12 cellular contexts compared by ENCODE assay signal in the genomic region with DNA sequence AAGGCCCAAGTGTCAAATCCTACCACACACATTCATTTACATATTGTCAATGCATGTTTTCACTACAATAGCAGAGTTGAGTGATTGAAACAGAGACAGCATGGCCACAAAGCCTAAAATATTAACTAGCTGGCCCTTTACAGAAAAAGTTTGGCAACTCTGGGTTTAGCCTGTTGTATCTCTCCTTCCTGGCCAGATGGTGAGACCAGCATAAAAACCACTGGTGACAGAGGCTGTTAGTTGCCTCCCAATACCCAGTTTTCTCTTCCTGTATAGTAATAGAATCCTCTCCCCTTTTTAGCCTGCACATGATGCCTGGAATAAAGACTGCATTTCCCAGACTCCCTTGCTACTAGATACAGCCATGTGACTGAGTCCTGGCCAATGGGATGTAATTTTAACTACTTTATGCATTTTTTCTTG.
DNase-seq lines count a peak whose midpoint lies in the region; ATAC-seq and TF ChIP-seq lines count a peak whose summit lies in the region.
"Had no signal": no experiment of that assay in that cellular context is flagged by ENCODE, and none has a peak within 500 bp of the region (broad histone marks: within the 10 kb centered on the region; RNA-seq: fewer than 3 reads in every experiment).

No MANE protein-coding gene starts in this region.

- TF ChIP-seq POLR2A in breast epithelium (IDR thresholded peaks at IDR 0.05) = no peak

- POLR2A ChIA-PET in T-cell (lab: Charles Lee) = no interaction called here

- H3K36me3 ChIP-seq in breast epithelium = no peaks in the 10 kb centered on the region
- H3K36me3 ChIP-seq: right atrium auricular region had no signal

- intact Hi-C loops in breast epithelium (cut with DNase I; ENCODE audit: low total_unique reads) (no loop called here), Right ventricle myocardium superior (cut with DNase I) (no loop called here)

- H3K9me3 ChIP-seq in breast epithelium = no peaks in the 10 kb centered on the region
- H3K9me3 ChIP-seq: right atrium auricular region had no signal

- no peaks in the 10 kb centered on the region for H3K27me3 Mint-ChIP-seq in T-cell

- no peak overlapping the region for H3K27ac ChIP-seq in breast epithelium
- H3K27ac ChIP-seq: right atrium auricular region had no signal

- no peaks in the 10 kb centered on the region for H3K27me3 ChIP-seq in breast epithelium
- H3K27me3 ChIP-seq: dorsolateral prefrontal cortex, right atrium auricular region had no signal

- no peak for DNase-seq in T-cell
- DNase-seq in breast epithelium (ENCODE audit: low spot score in 2 of 2) = no peak
- no peak for DNase-seq in Right ventricle myocardium superior
- no peak for DNase-seq in retina
- DNase-seq: activated CD8-positive, alpha-beta memory T cell treated with anti-CD3 and anti-CD28 coated beads, Interleukin-2, amount 50 U/mL, for 4 hours; dorsolateral prefrontal cortex; stimulated activated naive CD4-positive, alpha-beta T cell had no signal

- ATAC-seq in GM18520 (IDR thresholded peaks at IDR 0.05; ENCODE audit: unreplicated experiment) (peak; percentile 60), GM21447 (IDR thresholded peaks at IDR 0.05; ENCODE audit: unreplicated experiment) (peak; percentile 72), HG03159 (IDR thresholded peaks at IDR 0.05; ENCODE audit: unreplicated experiment) (peak; percentile 72), T-cell (replicated peaks in 1 of 4) (peak in 2 of 4 experiments; percentile 26 to 66), Right ventricle myocardium superior (ENCODE audit: poor library complexity) (no peak)
- no peak for ATAC-seq in activated CD4-positive, CD25-positive, alpha-beta regulatory T cell treated with anti-CD3 and anti-CD28 coated beads, Interleukin-2, amount 50 U/mL, for 24 hours

- peaks cover 17% of the 10 kb centered on the region for H3K36me3 Mint-ChIP-seq in T-cell

- H3K9me3 Mint-ChIP-seq in T-cell = peaks cover 0 to 5% (median 3%) of the 10 kb centered on the region in 3 donors

- peaks cover 20 to 30% (median 21%) of the 10 kb centered on the region in 3 donors for H3K4me1 Mint-ChIP-seq in T-cell

- no peak overlapping the region for H3K4me3 ChIP-seq in breast epithelium
- H3K4me3 ChIP-seq: right atrium auricular region had no signal

- H3K27ac Mint-ChIP-seq in T-cell = peak overlapping the region; percentile 23 to 50

- H3K4me3 Mint-ChIP-seq in T-cell = no peak overlapping the region

- TF ChIP-seq CTCF in breast epithelium (IDR thresholded peaks at IDR 0.05) = no peak

- CTCF ChIA-PET in T-cell (lab: Charles Lee) = no interaction called here

- no peaks in the 10 kb centered on the region for H3K4me1 ChIP-seq in breast epithelium
- H3K4me1 ChIP-seq: right atrium auricular region had no signal

Comparison
In these comparisons a context has a peak if more than half of its experiments do, and no peak if none do; other contexts are left out.
1. ATAC-seq: peak in GM18520 (single experiment), GM21447 (single experiment) and HG03159 (single experiment); none in Right ventricle myocardium superior (single experiment) and activated CD4-positive, CD25-positive, alpha-beta regulatory T cell treated with anti-CD3 and anti-CD28 coated beads, Interleukin-2, amount 50 U/mL, for 24 hours (0 of 2).